Comparison of ENCODE assay signal across 8 cellular contexts in genomic region chr12:102484017-102484731, GRCh38. TPM values are rescaled to one million over a fixed set of nuclear protein-coding genes. Genes with fewer than 3 reads are reported as not detected.
DNase-seq lines count a peak whose midpoint lies in the region; ATAC-seq and TF ChIP-seq lines count a peak whose summit lies in the region.

No MANE protein-coding gene starts in this region.

- TF ChIP-seq CTCF in RWPE2 (IDR thresholded peaks at IDR 0.05; ENCODE audit: poor library complexity, severe bottlenecking): peak; percentile 94
- peak; percentile 85 to 96 (median 90) for TF ChIP-seq CTCF in heart left ventricle (IDR thresholded peaks at IDR 0.05)

- DNase-seq in DMS53 treated with DMSO at 0.1 percent for 48 hours (lab: John Stamatoyannopoulos, UW; ENCODE audit: unreplicated experiment) (peak; percentile 45), HK-2 (ENCODE audit: unreplicated experiment) (peak; percentile 36), RWPE2 (ENCODE audit: low spot score) (no peak), heart left ventricle (peak in 4 of 5 donors; percentile 35 to 56 (median 44)), renal cortical epithelial cell (ENCODE audit: low read depth) (peak; percentile 32), occipital lobe (lab: John Stamatoyannopoulos, UW) (no peak)
- peak; percentile 68 for DNase-seq in activated naive CD4-positive, alpha-beta T cell treated with anti-CD3 and anti-CD28 coated beads, Interleukin-2, amount 10 ng/mL, durations not matched to agents 7 days and 5 days

- no peaks in the 10 kb centered on the region for H3K36me3 Mint-ChIP-seq in activated naive CD4-positive, alpha-beta T cell treated with anti-CD3 and anti-CD28 coated beads, Interleukin-2, amount 10 ng/mL, durations not matched to agents 7 days and 5 days

- H3K27me3 Mint-ChIP-seq in activated naive CD4-positive, alpha-beta T cell treated with anti-CD3 and anti-CD28 coated beads, Interleukin-2, amount 10 ng/mL, durations not matched to agents 7 days and 5 days: no peaks in the 10 kb centered on the region

- intact Hi-C loops in heart left ventricle (cut with DNase I): loop anchor here in 8 of 10 donors (2.0 to 10.0 kb wide), 6 partner anchors 189 to 547 kb away; no protein-coding TSS in a partner anchor

- CTCF ChIA-PET in activated naive CD4-positive, alpha-beta T cell treated with anti-CD3 and anti-CD28 coated beads, Interleukin-2, amount 10 ng/mL, durations not matched to agents 7 days and 5 days (lab: Charles Lee): interaction anchor here (0.8 to 2.7 kb wide), 10 partner anchors 9 to 542 kb away, joined by 3 to 14 read pairs (median 3); no protein-coding TSS in a partner anchor

- no peaks in the 10 kb centered on the region for H3K9me3 Mint-ChIP-seq in activated naive CD4-positive, alpha-beta T cell treated with anti-CD3 and anti-CD28 coated beads, Interleukin-2, amount 10 ng/mL, durations not matched to agents 7 days and 5 days

- H3K27ac Mint-ChIP-seq in activated naive CD4-positive, alpha-beta T cell treated with anti-CD3 and anti-CD28 coated beads, Interleukin-2, amount 10 ng/mL, durations not matched to agents 7 days and 5 days: peak overlapping the region; percentile 73

- no peak overlapping the region for H3K4me3 Mint-ChIP-seq in activated naive CD4-positive, alpha-beta T cell treated with anti-CD3 and anti-CD28 coated beads, Interleukin-2, amount 10 ng/mL, durations not matched to agents 7 days and 5 days

- peak; percentile 52 for ATAC-seq in GM19467 (IDR thresholded peaks at IDR 0.05; ENCODE audit: unreplicated experiment)
- ATAC-seq in RWPE2 (ENCODE audit: low read depth): peak; percentile 54; the same call in 2 of the 3 replicates
- ATAC-seq in heart left ventricle: peak in 3 of 4 donors; percentile 32 to 70 (median 44)

- no peak for TF ChIP-seq POLR2A in heart left ventricle (IDR thresholded peaks at IDR 0.05)

- no peak overlapping the region for H3K27ac ChIP-seq in RWPE2 (ENCODE audit: poor library complexity, severe bottlenecking)
- H3K27ac ChIP-seq in heart left ventricle: peak overlapping the region in 8 of 12 donors; percentile 1 to 78 (median 50)

- H3K4me1 Mint-ChIP-seq in activated naive CD4-positive, alpha-beta T cell treated with anti-CD3 and anti-CD28 coated beads, Interleukin-2, amount 10 ng/mL, durations not matched to agents 7 days and 5 days: peaks cover 23% of the 10 kb centered on the region

- H3K4me3 ChIP-seq in RWPE2 (ENCODE audit: severe bottlenecking) (no peak overlapping the region), heart left ventricle (peak overlapping the region in 6 of 12 donors; percentile 6 to 41 (median 31))

- no peaks in the 10 kb centered on the region for H3K27me3 ChIP-seq in RWPE2 (ENCODE audit: insufficient read depth, poor library complexity, severe bottlenecking)
- H3K27me3 ChIP-seq in heart left ventricle: no peaks in the 10 kb centered on the region

- H3K36me3 ChIP-seq in RWPE2 (ENCODE audit: low read depth) (no peaks in the 10 kb centered on the region), heart left ventricle (no peaks in the 10 kb centered on the region)

- 22 to 26% (median 25%) methylated on average over 14 of the region's 14 CpGs for WGBS in heart left ventricle, 4 donors

- H3K9me3 ChIP-seq in RWPE2 (ENCODE audit: severe bottlenecking) (no peaks in the 10 kb centered on the region), heart left ventricle (peaks cover 0 to 7% (median 0%) of the 10 kb centered on the region in 12 donors)

- H3K4me1 ChIP-seq in RWPE2 (ENCODE audit: insufficient read depth, poor library complexity, severe bottlenecking) (no peaks in the 10 kb centered on the region), heart left ventricle (peaks cover 0 to 21% (median 3%) of the 10 kb centered on the region in 12 donors)

RNA-seq across cellular contexts. Expression of gene IGF1, which starts 3.8 kb away (rescaled TPM):
- total RNA-seq in heart left ventricle: 10 to 100 TPM in 7 of 9 donors, 1 to 10 TPM in 2; 5.2 to 30.3 (median 15.6) TPM
- 1 to 10 TPM; 1.9 to 3.9 TPM for polyA plus RNA-seq in heart left ventricle
- 0.35 TPM in 1 of 2 replicates, not detected in the other for total RNA-seq in renal cortical epithelial cell
- 5.5 TPM for total RNA-seq in occipital lobe

Comparison
In these comparisons a context has a peak if more than half of its experiments do, and no peak if none do; other contexts are left out.
1. DNase-seq: peak in DMS53 treated with DMSO at 0.1 percent for 48 hours (single experiment), HK-2 (single experiment), activated naive CD4-positive, alpha-beta T cell treated with anti-CD3 and anti-CD28 coated beads, Interleukin-2, amount 10 ng/mL, durations not matched to agents 7 days and 5 days (single experiment), heart left ventricle (4 of 5) and renal cortical epithelial cell (single experiment); none in RWPE2 (single experiment) and occipital lobe (single experiment).
2. Peak in every context shown above with its lines, with median percentiles within 50 percentile points of each other: ATAC-seq.